1 cellular context compared by ENCODE assay signal in the genomic region with DNA sequence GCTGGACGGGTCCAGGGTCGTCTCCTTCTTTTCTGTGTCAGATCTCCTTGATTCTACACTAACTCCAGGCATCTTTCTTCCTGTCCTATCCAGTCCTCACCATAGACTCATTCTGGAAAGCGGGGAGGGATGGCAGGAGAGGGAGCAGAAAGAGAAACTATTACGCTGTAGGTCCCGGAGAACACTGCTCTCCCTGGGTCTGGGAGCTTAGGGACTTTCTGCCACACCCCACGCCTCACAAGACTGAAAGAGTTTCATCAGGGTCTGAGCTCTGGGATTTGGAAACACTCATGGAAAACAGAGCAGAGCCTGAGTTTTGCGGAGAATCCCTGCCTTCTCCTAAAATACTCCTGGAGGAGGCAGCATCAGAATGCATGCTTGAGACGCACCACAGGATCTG.
TF ChIP-seq lines count a peak whose summit lies in the region.

No MANE protein-coding gene starts in this region.

TF ChIP-seq in GM23338, 12 proteins besides CTCF, POLR2A, EP300 and RAD21 (continued from another document):
- TF ChIP-seq, protein P1, sequence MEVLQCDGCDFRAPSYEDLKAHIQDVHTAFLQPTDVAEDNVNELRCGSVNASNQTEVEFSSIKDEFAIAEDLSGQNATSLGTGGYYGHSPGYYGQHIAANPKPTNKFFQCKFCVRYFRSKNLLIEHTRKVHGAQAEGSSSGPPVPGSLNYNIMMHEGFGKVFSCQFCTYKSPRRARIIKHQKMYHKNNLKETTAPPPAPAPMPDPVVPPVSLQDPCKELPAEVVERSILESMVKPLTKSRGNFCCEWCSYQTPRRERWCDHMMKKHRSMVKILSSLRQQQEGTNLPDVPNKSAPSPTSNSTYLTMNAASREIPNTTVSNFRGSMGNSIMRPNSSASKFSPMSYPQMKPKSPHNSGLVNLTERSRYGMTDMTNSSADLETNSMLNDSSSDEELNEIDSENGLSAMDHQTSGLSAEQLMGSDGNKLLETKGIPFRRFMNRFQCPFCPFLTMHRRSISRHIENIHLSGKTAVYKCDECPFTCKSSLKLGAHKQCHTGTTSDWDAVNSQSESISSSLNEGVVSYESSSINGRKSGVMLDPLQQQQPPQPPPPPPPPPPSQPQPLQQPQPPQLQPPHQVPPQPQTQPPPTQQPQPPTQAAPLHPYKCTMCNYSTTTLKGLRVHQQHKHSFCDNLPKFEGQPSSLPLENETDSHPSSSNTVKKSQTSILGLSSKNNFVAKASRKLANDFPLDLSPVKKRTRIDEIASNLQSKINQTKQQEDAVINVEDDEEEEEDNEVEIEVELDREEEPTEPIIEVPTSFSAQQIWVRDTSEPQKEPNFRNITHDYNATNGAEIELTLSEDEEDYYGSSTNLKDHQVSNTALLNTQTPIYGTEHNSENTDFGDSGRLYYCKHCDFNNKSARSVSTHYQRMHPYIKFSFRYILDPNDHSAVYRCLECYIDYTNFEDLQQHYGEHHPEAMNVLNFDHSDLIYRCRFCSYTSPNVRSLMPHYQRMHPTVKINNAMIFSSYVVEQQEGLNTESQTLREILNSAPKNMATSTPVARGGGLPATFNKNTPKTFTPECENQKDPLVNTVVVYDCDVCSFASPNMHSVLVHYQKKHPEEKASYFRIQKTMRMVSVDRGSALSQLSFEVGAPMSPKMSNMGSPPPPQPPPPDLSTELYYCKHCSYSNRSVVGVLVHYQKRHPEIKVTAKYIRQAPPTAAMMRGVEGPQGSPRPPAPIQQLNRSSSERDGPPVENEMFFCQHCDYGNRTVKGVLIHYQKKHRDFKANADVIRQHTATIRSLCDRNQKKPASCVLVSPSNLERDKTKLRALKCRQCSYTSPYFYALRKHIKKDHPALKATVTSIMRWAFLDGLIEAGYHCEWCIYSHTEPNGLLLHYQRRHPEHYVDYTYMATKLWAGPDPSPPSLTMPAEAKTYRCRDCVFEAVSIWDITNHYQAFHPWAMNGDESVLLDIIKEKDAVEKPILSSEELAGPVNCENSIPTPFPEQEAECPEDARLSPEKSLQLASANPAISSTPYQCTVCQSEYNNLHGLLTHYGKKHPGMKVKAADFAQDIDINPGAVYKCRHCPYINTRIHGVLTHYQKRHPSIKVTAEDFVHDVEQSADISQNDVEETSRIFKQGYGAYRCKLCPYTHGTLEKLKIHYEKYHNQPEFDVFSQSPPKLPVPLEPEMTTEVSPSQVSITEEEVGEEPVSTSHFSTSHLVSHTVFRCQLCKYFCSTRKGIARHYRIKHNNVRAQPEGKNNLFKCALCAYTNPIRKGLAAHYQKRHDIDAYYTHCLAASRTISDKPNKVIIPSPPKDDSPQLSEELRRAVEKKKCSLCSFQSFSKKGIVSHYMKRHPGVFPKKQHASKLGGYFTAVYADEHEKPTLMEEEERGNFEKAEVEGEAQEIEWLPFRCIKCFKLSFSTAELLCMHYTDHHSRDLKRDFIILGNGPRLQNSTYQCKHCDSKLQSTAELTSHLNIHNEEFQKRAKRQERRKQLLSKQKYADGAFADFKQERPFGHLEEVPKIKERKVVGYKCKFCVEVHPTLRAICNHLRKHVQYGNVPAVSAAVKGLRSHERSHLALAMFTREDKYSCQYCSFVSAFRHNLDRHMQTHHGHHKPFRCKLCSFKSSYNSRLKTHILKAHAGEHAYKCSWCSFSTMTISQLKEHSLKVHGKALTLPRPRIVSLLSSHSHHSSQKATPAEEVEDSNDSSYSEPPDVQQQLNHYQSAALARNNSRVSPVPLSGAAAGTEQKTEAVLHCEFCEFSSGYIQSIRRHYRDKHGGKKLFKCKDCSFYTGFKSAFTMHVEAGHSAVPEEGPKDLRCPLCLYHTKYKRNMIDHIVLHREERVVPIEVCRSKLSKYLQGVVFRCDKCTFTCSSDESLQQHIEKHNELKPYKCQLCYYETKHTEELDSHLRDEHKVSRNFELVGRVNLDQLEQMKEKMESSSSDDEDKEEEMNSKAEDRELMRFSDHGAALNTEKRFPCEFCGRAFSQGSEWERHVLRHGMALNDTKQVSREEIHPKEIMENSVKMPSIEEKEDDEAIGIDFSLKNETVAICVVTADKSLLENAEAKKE (CRISPR knock-in tag; IDR thresholded peaks at IDR 0.05): no peak
- no peak for TF ChIP-seq CREB1 (CRISPR knock-in tag; IDR thresholded peaks at IDR 0.05; ENCODE audit: low read depth)
